8 cellular contexts compared by ENCODE assay signal in genomic region chr6:37083243-37084138, GRCh38.
DNase-seq lines count a peak whose midpoint lies in the region; ATAC-seq, FAIRE-seq and TF ChIP-seq lines count a peak whose summit lies in the region.

No MANE protein-coding gene starts in this region.

- ATAC-seq in omental fat pad (ENCODE audit: low FRiP score) (peak; percentile 91), GM19455 (IDR thresholded peaks at IDR 0.05; ENCODE audit: unreplicated experiment) (no peak), HG03159 (IDR thresholded peaks at IDR 0.05; ENCODE audit: unreplicated experiment) (no peak)

- no peak for TF ChIP-seq CTCF in omental fat pad (IDR thresholded peaks at IDR 0.05)

- no peak for TF ChIP-seq POLR2A in GM12891 (IDR thresholded peaks at IDR 0.05; ENCODE audit: low read depth, low read length)

- DNase-seq in DMS 273 (lab: John Stamatoyannopoulos, UW; ENCODE audit: unreplicated experiment) (peak; percentile 92), NOMO-1 (lab: John Stamatoyannopoulos, UW; ENCODE audit: unreplicated experiment in 2 of 2) (peak; percentile 76 to 89), fibroblast of peridontal ligament (ENCODE audit: extremely low read depth) (peak; percentile 76), omental fat pad (ENCODE audit: low spot score) (peak; percentile 48), GM12891 (ENCODE audit: insufficient read length, low spot score) (no peak)
- DNase-seq in activated naive CD4-positive, alpha-beta T cell treated with anti-CD3 and anti-CD28 coated beads, Interleukin-2, amount 50 U/mL, for 16 hours: no peak

- no peak for FAIRE-seq in GM12891 (lab: Jason Lieb, UNC)

TF ChIP-seq in GM12891, 5 proteins besides CTCF, POLR2A, EP300 and RAD21:
- TF ChIP-seq POLR2AphosphoS5 (IDR thresholded peaks at IDR 0.05; ENCODE audit: low read depth, low read length) (no peak), SPI1 (IDR thresholded peaks at IDR 0.05; ENCODE audit: low read depth, low read length) (no peak), TAF1 (IDR thresholded peaks at IDR 0.05; ENCODE audit: low read depth, low read length) (no peak), PAX5 (IDR thresholded peaks at IDR 0.05; ENCODE audit: insufficient read depth, low read length, severe bottlenecking) (no peak), POU2F2 (IDR thresholded peaks at IDR 0.05; ENCODE audit: low read depth, low read length) (no peak)
TF ChIP-seq in GM12891: peak in this region for 0.

Comparison
In these comparisons a context has a peak if more than half of its experiments do, and no peak if none do; other contexts are left out.
1. DNase-seq: peak in DMS 273 (single experiment), NOMO-1 (2 of 2), fibroblast of peridontal ligament (single experiment) and omental fat pad (single experiment); none in GM12891 (single experiment) and activated naive CD4-positive, alpha-beta T cell treated with anti-CD3 and anti-CD28 coated beads, Interleukin-2, amount 50 U/mL, for 16 hours (single experiment).